ENCODE assay signal across 30 cellular contexts in the genomic region with DNA sequence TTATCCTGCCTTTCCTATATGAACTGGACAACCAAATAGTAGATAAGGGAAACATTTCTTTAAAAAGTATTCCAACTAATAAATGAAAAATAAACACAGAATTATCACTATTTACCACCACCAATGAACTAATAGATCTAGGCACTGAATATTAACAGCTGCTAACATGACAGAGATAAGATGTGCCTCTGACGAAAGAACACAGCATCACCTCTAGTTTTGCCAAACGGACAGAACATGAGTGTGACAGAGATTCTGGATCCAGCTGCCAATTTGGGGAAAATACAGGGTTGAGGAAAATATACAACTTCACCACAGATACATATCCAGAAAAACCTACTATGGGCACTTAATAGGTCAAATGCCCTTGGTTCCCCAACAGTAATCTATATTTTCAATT.
"Had no signal": no experiment of that assay in that cellular context is flagged by ENCODE, and none has a peak within 500 bp of the region (broad histone marks: within the 10 kb centered on the region; RNA-seq: fewer than 3 reads in every experiment).

No MANE protein-coding gene starts in this region.

- H3K4me3 ChIP-seq: esophagus squamous epithelium, gastroesophageal sphincter had no signal

- H3K4me1 Mint-ChIP-seq: activated T-helper 17 cell treated with anti-CD3 and anti-CD28 coated beads, Interleukin-2, amount 50 U/mL, for 72 hours had no signal

- H3K27ac ChIP-seq: brain microvascular endothelial cell, epithelial cell of prostate, esophagus squamous epithelium, gastroesophageal sphincter, WERI-Rb-1 had no signal

- DNase-seq: activated B cell treated with CpG ODN at 0.5 μM for 24 hours; activated CD4-positive, alpha-beta T cell treated with anti-CD3 and anti-CD28 coated beads for 48 hours; activated CD4-positive, alpha-beta T cell treated with anti-CD3 and anti-CD28 coated beads, Interleukin-2, amount 50 U/mL, for 1 hour; activated CD4-positive, alpha-beta T cell treated with anti-CD3 and anti-CD28 coated beads, Interleukin-2, amount 50 U/mL, for 48 hours; activated CD8-positive, alpha-beta memory T cell treated with anti-CD3 and anti-CD28 coated beads for 24 hours; activated CD8-positive, alpha-beta T cell treated with anti-CD3 and anti-CD28 coated beads for 36 hours; activated effector memory CD4-positive, alpha-beta T cell treated with Interleukin-2 at 50 U/mL for 16 hours; activated gamma-delta T cell treated with Interleukin-2 at 50 U/mL for 16 hours; activated naive CD4-positive, alpha-beta T cell treated with anti-CD3 and anti-CD28 coated beads, Interleukin-2, amount 50 U/mL, for 16 hours; activated naive CD4-positive, alpha-beta T cell treated with Interleukin-2 at 50 U/mL for 16 hours; activated T-cell treated with anti-CD3 and anti-CD28 coated beads, Interleukin-2, amount 50 U/mL, for 4 hours; amniotic stem cell; anterior cingulate cortex; brain microvascular endothelial cell; caudate nucleus; cortex of kidney; dermis blood vessel endothelial cell; effector CD4-positive, alpha-beta T cell; effector memory CD8-positive, alpha-beta T cell; esophagus squamous epithelium; foreskin melanocyte; T-helper 1 cell; T-helper 17 cell; T1000; WERI-Rb-1 had no signal

- H3K4me1 ChIP-seq: gastroesophageal sphincter had no signal

- H3K27me3 ChIP-seq: brain microvascular endothelial cell, esophagus squamous epithelium, gastroesophageal sphincter had no signal

- H3K27ac Mint-ChIP-seq: activated B cell treated with CpG ODN at 0.5 μM for 24 hours; activated CD8-positive, alpha-beta T cell treated with anti-CD3 and anti-CD28 coated beads for 36 hours; activated naive CD8-positive, alpha-beta T cell; activated T-helper 17 cell treated with anti-CD3 and anti-CD28 coated beads, Interleukin-2, amount 50 U/mL, for 72 hours; effector memory CD8-positive, alpha-beta T cell; T-helper 17 cell; T-helper 2 cell treated with Interferon-gamma antibody and Interleukin-4, amounts not matched to agents 5 μg/mL and 100 μg/mL, for 36 hours had no signal

- H3K9me3 Mint-ChIP-seq: activated B cell treated with CpG ODN at 0.5 μM for 24 hours; activated CD8-positive, alpha-beta T cell treated with anti-CD3 and anti-CD28 coated beads for 36 hours; activated T-cell treated with anti-CD3 and anti-CD28 coated beads, Interleukin-2, amount 50 U/mL, for 4 hours; activated T-helper 17 cell treated with anti-CD3 and anti-CD28 coated beads, Interleukin-2, amount 50 U/mL, for 72 hours; effector memory CD8-positive, alpha-beta T cell; T-helper 2 cell treated with Interferon-gamma antibody and Interleukin-4, amounts not matched to agents 5 μg/mL and 100 μg/mL, for 36 hours had no signal

- H3K9me3 ChIP-seq: esophagus squamous epithelium, gastroesophageal sphincter had no signal

- H3K4me3 Mint-ChIP-seq: activated B cell treated with CpG ODN at 0.5 μM for 24 hours; activated CD8-positive, alpha-beta T cell treated with anti-CD3 and anti-CD28 coated beads for 36 hours; activated naive CD8-positive, alpha-beta T cell; activated T-cell treated with anti-CD3 and anti-CD28 coated beads, Interleukin-2, amount 50 U/mL, for 4 hours; activated T-helper 17 cell treated with anti-CD3 and anti-CD28 coated beads, Interleukin-2, amount 50 U/mL, for 72 hours; effector memory CD8-positive, alpha-beta T cell; T-helper 17 cell; T-helper 2 cell treated with Interferon-gamma antibody and Interleukin-4, amounts not matched to agents 5 μg/mL and 100 μg/mL, for 36 hours had no signal

- H3K27me3 Mint-ChIP-seq: activated B cell treated with CpG ODN at 0.5 μM for 24 hours; activated CD8-positive, alpha-beta T cell treated with anti-CD3 and anti-CD28 coated beads for 36 hours; activated naive CD8-positive, alpha-beta T cell; activated T-helper 17 cell treated with anti-CD3 and anti-CD28 coated beads, Interleukin-2, amount 50 U/mL, for 72 hours; effector memory CD8-positive, alpha-beta T cell; T-helper 17 cell had no signal
